Comparison of ENCODE assay signal across 14 cellular contexts in genomic region chr10:126240483-126240882, GRCh38.
DNase-seq lines count a peak whose midpoint lies in the region; ATAC-seq and TF ChIP-seq lines count a peak whose summit lies in the region.
"Had no signal": no experiment of that assay in that cellular context is flagged by ENCODE, and none has a peak within 500 bp of the region (broad histone marks: within the 10 kb centered on the region; RNA-seq: fewer than 3 reads in every experiment).

No MANE protein-coding gene starts in this region.

- no peak for TF ChIP-seq POLR2A in breast epithelium (IDR thresholded peaks at IDR 0.05)
- no peak for TF ChIP-seq POLR2A in testis (IDR thresholded peaks at IDR 0.05)

- H3K4me3 Mint-ChIP-seq in MCF 10A (ENCODE audit: unreplicated experiment) = no peak overlapping the region
- H3K4me3 Mint-ChIP-seq: dendritic cell treated with granulocyte-macrophage colony-stimulating factor and Interleukin-4, amounts not matched to agents 40 ng/mL and 50 ng/mL, for 4 days; immature natural killer cell had no signal

- peaks cover 0 to 3% of the 10 kb centered on the region in 2 donors for H3K4me1 ChIP-seq in breast epithelium
- peaks cover 5% of the 10 kb centered on the region for H3K4me1 ChIP-seq in lower lobe of right lung
- peaks cover 6% of the 10 kb centered on the region for H3K4me1 ChIP-seq in testis
- H3K4me1 ChIP-seq: spleen had no signal

- H3K4me3 ChIP-seq in breast epithelium (no peak overlapping the region), brain microvascular endothelial cell (ENCODE audit: low read depth, low read length) (no peak overlapping the region), lower lobe of right lung (no peak overlapping the region), testis (no peak overlapping the region), H7 (ENCODE audit: insufficient read depth, low read depth, low read length) (no peak overlapping the region)
- H3K4me3 ChIP-seq: spleen had no signal

- ATAC-seq in lower lobe of right lung (peak; percentile 41 to 73), GM18511 (IDR thresholded peaks at IDR 0.05; ENCODE audit: unreplicated experiment) (no peak)

- H3K36me3 ChIP-seq in breast epithelium (no peaks in the 10 kb centered on the region), brain microvascular endothelial cell (replicated peaks) (no peaks in the 10 kb centered on the region), lower lobe of right lung (no peaks in the 10 kb centered on the region), testis (ENCODE audit: low read depth, missing control alignments) (no peaks in the 10 kb centered on the region), H7 (replicated peaks; ENCODE audit: control insufficient read depth, insufficient read depth, low read length) (no peaks in the 10 kb centered on the region)
- H3K36me3 ChIP-seq: spleen had no signal

- no peak overlapping the region for H3K27ac Mint-ChIP-seq in MCF 10A (ENCODE audit: low read depth, unreplicated experiment)
- H3K27ac Mint-ChIP-seq: dendritic cell treated with granulocyte-macrophage colony-stimulating factor and Interleukin-4, amounts not matched to agents 40 ng/mL and 50 ng/mL, for 4 days; immature natural killer cell had no signal

- H3K9me3 Mint-ChIP-seq in MCF 10A (ENCODE audit: unreplicated experiment) = no peaks in the 10 kb centered on the region
- H3K9me3 Mint-ChIP-seq: dendritic cell treated with granulocyte-macrophage colony-stimulating factor and Interleukin-4, amounts not matched to agents 40 ng/mL and 50 ng/mL, for 4 days; immature natural killer cell had no signal

- in situ Hi-C loops in brain microvascular endothelial cell (cut with HindIII; ENCODE audit: low pct_ligation_motif_present, low sequenced_read_pairs) = no loop called here

- no peaks in the 10 kb centered on the region for H3K27me3 Mint-ChIP-seq in MCF 10A (ENCODE audit: insufficient read depth, unreplicated experiment)

- H3K36me3 Mint-ChIP-seq in MCF 10A (ENCODE audit: insufficient read depth, unreplicated experiment) = no peaks in the 10 kb centered on the region
- H3K36me3 Mint-ChIP-seq: immature natural killer cell had no signal

- H3K27me3 ChIP-seq in breast epithelium (no peaks in the 10 kb centered on the region), brain microvascular endothelial cell (replicated peaks) (no peaks in the 10 kb centered on the region), lower lobe of right lung (ENCODE audit: low read depth) (no peaks in the 10 kb centered on the region), testis (no peaks in the 10 kb centered on the region), H7 (ENCODE audit: control insufficient read depth, insufficient read depth, low read length) (no peaks in the 10 kb centered on the region)

- no TSS peak for BruUV-seq in MCF 10A (replicated peaks; lab: Mats Ljungman, UMichigan)

- TF ChIP-seq CTCF in breast epithelium (IDR thresholded peaks at IDR 0.05) = no peak
- no peak for TF ChIP-seq CTCF in MCF 10A (IDR thresholded peaks at IDR 0.05; ENCODE audit: unreplicated experiment)
- no peak for TF ChIP-seq CTCF in brain microvascular endothelial cell (IDR thresholded peaks at IDR 0.05; ENCODE audit: low read depth, low read length, missing control alignments)
- TF ChIP-seq CTCF in lower lobe of right lung (IDR thresholded peaks at IDR 0.05) = no peak
- TF ChIP-seq CTCF in testis (IDR thresholded peaks at IDR 0.05) = no peak

- WGBS in testis, 2 donors = 47 to 54% methylated on average over 8 of the region's 8 CpGs

- POLR2A ChIA-PET in MCF 10A (lab: Yijun Ruan, JAX) = no interaction called here

- no peaks in the 10 kb centered on the region for H3K4me1 Mint-ChIP-seq in MCF 10A (ENCODE audit: insufficient read depth, unreplicated experiment)
- H3K4me1 Mint-ChIP-seq: immature natural killer cell had no signal

- intact Hi-C loops in breast epithelium (cut with DNase I; ENCODE audit: low total_unique reads) (no loop called here), MCF 10A (cut with micrococcal nuclease) (no loop called here), lower lobe of right lung (cut with DNase I) (no loop called here), testis (cut with DNase I; ENCODE audit: low total_unique reads) (no loop called here)

- CTCF ChIA-PET in MCF 10A (lab: Yijun Ruan, JAX) = interaction anchor here (0.5 kb wide), 1 partner anchor 79 kb away, joined by 5 read pairs; no protein-coding TSS in a partner anchor

- DNase-seq in breast epithelium (ENCODE audit: low spot score in 2 of 2) (no peak), MCF 10A (ENCODE audit: unreplicated experiment) (no peak), brain microvascular endothelial cell (peak; percentile 49), lower lobe of right lung (no peak), testis (peak; percentile 49), H7 (no peak), LoVo (ENCODE audit: low spot score) (no peak)
- DNase-seq: activated naive CD4-positive, alpha-beta T cell; immature natural killer cell; NCI-H526; RPMI8226; spleen had no signal

- H3K27ac ChIP-seq in breast epithelium (peak overlapping the region; percentile 8 to 56), brain microvascular endothelial cell (no peak overlapping the region), lower lobe of right lung (no peak overlapping the region), testis (no peak overlapping the region)
- H3K27ac ChIP-seq: spleen had no signal

- no peaks in the 10 kb centered on the region for H3K9me3 ChIP-seq in breast epithelium
- H3K9me3 ChIP-seq in lower lobe of right lung = no peaks in the 10 kb centered on the region
- H3K9me3 ChIP-seq in testis = no peaks in the 10 kb centered on the region

Comparison
In these comparisons a context has a peak if more than half of its experiments do, and no peak if none do; other contexts are left out.
1. DNase-seq: peak in brain microvascular endothelial cell (single experiment) and testis (single experiment); none in breast epithelium (0 of 2), MCF 10A (single experiment), lower lobe of right lung (single experiment), H7 (single experiment) and LoVo (single experiment).
2. H3K27ac ChIP-seq: peak in breast epithelium (2 of 2); none in brain microvascular endothelial cell (single experiment), lower lobe of right lung (single experiment) and testis (0 of 2).